Comparison of ENCODE assay signal across 33 cellular contexts in genomic region chr11:26323837-26324236, GRCh38. TPM values are rescaled to one million over a fixed set of nuclear protein-coding genes. Genes with fewer than 3 reads are reported as not detected.
"Had no signal": no experiment of that assay in that cellular context is flagged by ENCODE, and none has a peak within 500 bp of the region (broad histone marks: within the 10 kb centered on the region; RNA-seq: fewer than 3 reads in every experiment).

No MANE protein-coding gene starts in this region.

- ATAC-seq: activated CD4-positive, alpha-beta T cell treated with anti-CD3 and anti-CD28 coated beads for 36 hours; activated CD8-positive, alpha-beta memory T cell treated with anti-CD3 and anti-CD28 coated beads, Interleukin-2, amount 10 ng/mL, durations not matched to agents 7 days and 5 days; activated CD8-positive, alpha-beta T cell treated with anti-CD3 and anti-CD28 coated beads, Interleukin-2, amount 10 ng/mL, durations not matched to agents 7 days and 5 days; activated naive CD8-positive, alpha-beta T cell treated with anti-CD3 and anti-CD28 coated beads, Interleukin-2, amount 50 U/mL, for 24 hours; T-helper 17 cell had no signal

- H3K4me1 ChIP-seq: adrenal gland, ascending aorta, breast epithelium, colonic mucosa had no signal

- H3K36me3 ChIP-seq: adrenal gland, ascending aorta, breast epithelium, cardiac muscle cell, colonic mucosa, esophagus squamous epithelium had no signal

- H3K9me3 ChIP-seq: adrenal gland, ascending aorta, breast epithelium, colonic mucosa, esophagus squamous epithelium had no signal

- H3K27me3 ChIP-seq: adrenal gland, ascending aorta, breast epithelium, cardiac muscle cell, colonic mucosa had no signal

- DNase-seq: activated CD4-positive, alpha-beta memory T cell treated with anti-CD3 and anti-CD28 coated beads for 36 hours; activated CD4-positive, alpha-beta T cell treated with anti-CD3 and anti-CD28 coated beads for 36 hours; activated CD4-positive, alpha-beta T cell treated with anti-CD3 and anti-CD28 coated beads, Interleukin-2, amount 10 ng/mL, durations not matched to agents 24 days and 14 days; activated CD4-positive, CD25-positive, alpha-beta regulatory T cell; activated CD4-positive, CD25-positive, alpha-beta regulatory T cell treated with anti-CD3 and anti-CD28 coated beads, Interleukin-2, amount 50 U/mL, for 72 hours; activated CD8-positive, alpha-beta memory T cell treated with anti-CD3 and anti-CD28 coated beads, Interleukin-2, amount 10 ng/mL, durations not matched to agents 7 days and 5 days; activated CD8-positive, alpha-beta memory T cell treated with anti-CD3 and anti-CD28 coated beads, Interleukin-2, amount 50 U/mL, for 4 hours; activated CD8-positive, alpha-beta T cell treated with anti-CD3 and anti-CD28 coated beads, Interleukin-2, amount 10 ng/mL, durations not matched to agents 7 days and 5 days; activated effector memory CD4-positive, alpha-beta T cell treated with anti-CD3 and anti-CD28 coated beads, Interleukin-2, amount 50 U/mL, for 16 hours; activated naive CD4-positive, alpha-beta T cell treated with anti-CD3 and anti-CD28 coated beads for 36 hours; activated naive CD8-positive, alpha-beta T cell treated with anti-CD3 and anti-CD28 coated beads for 36 hours; activated naive CD8-positive, alpha-beta T cell treated with anti-CD3 and anti-CD28 coated beads, Interleukin-2, amount 50 U/mL, for 24 hours; activated T-cell treated with anti-CD3 and anti-CD28 coated beads, Interleukin-2, amount 50 U/mL, for 1 hour; activated T-cell treated with anti-CD3 and anti-CD28 coated beads, Interleukin-2, amount 50 U/mL, for 48 hours; adrenal gland; central memory CD4-positive, alpha-beta T cell; cerebellar nuclear complex; colonic mucosa; effector CD8-positive, alpha-beta T cell; esophagus squamous epithelium; foreskin fibroblast; head of caudate nucleus; T-helper 1 cell; T-helper 17 cell had no signal

- H3K27ac ChIP-seq: adrenal gland, ascending aorta, breast epithelium, cardiac muscle cell, colonic mucosa, epithelial cell of prostate, esophagus squamous epithelium had no signal

- H3K4me3 ChIP-seq: adrenal gland, ascending aorta, breast epithelium, cardiac muscle cell, colonic mucosa, esophagus squamous epithelium had no signal

RNA-seq across cellular contexts. Expression of gene ANO3, which starts 8.1 kb away (rescaled TPM):
- total RNA-seq: activated CD4-positive, alpha-beta memory T cell treated with anti-CD3 and anti-CD28 coated beads for 36 hours; activated CD4-positive, alpha-beta T cell treated with anti-CD3 and anti-CD28 coated beads for 36 hours; activated CD4-positive, alpha-beta T cell treated with anti-CD3 and anti-CD28 coated beads, Interleukin-2, amount 10 ng/mL, durations not matched to agents 24 days and 14 days; activated CD8-positive, alpha-beta memory T cell treated with anti-CD3 and anti-CD28 coated beads for 36 hours; activated CD8-positive, alpha-beta T cell treated with anti-CD3 and anti-CD28 coated beads, Interleukin-2, amount 10 ng/mL, durations not matched to agents 7 days and 5 days; activated naive CD4-positive, alpha-beta T cell treated with anti-CD3 and anti-CD28 coated beads for 36 hours; activated naive CD8-positive, alpha-beta T cell treated with anti-CD3 and anti-CD28 coated beads for 36 hours; activated T-helper 1 cell treated with anti-CD3 and anti-CD28 coated beads, Interleukin-12 subunit alpha, Interleukin-12 subunit beta, Interleukin-2, Interleukin-4 antibody, amounts not matched to agents 30 ng/mL and 10 ng/mL and 1 ng/mL, durations not matched to agents 14 hours and 24 hours and 36 hours; activated T-helper 2 cell treated with anti-CD3 and anti-CD28 coated beads, Interferon-gamma antibody, Interleukin-2, Interleukin-4, amounts not matched to agents 10 μg/mL and 5 μg/mL and 100 μg/mL, durations not matched to agents 14 hours and 24 hours and 36 hours; cardiac muscle cell; dermis microvascular lymphatic vessel endothelial cell; endothelial cell of umbilical vein; esophagus squamous epithelium; T-helper 17 cell had no signal
- polyA plus RNA-seq: cardiac muscle cell, endothelial cell of umbilical vein had no signal
